ENCODE assay signal across 18 cellular contexts in genomic region chr6:64732888-64733287, GRCh38.
DNase-seq lines count a peak whose midpoint lies in the region; TF ChIP-seq lines count a peak whose summit lies in the region.
"Had no signal": no experiment of that assay in that cellular context is flagged by ENCODE, and none has a peak within 500 bp of the region (broad histone marks: within the 10 kb centered on the region; RNA-seq: fewer than 3 reads in every experiment).

No MANE protein-coding gene starts in this region.

- no peaks in the 10 kb centered on the region for H3K9me3 ChIP-seq in thyroid gland
- H3K9me3 ChIP-seq: esophagus squamous epithelium had no signal

- H3K27me3 Mint-ChIP-seq in activated naive CD8-positive, alpha-beta T cell treated with anti-CD3 and anti-CD28 coated beads for 36 hours = no peaks in the 10 kb centered on the region
- H3K27me3 Mint-ChIP-seq: CD8-positive, alpha-beta memory T cell had no signal

- no peaks in the 10 kb centered on the region for H3K27me3 ChIP-seq in thyroid gland
- H3K27me3 ChIP-seq: esophagus squamous epithelium had no signal

- no peak overlapping the region for H3K27ac ChIP-seq in thyroid gland
- H3K27ac ChIP-seq: esophagus squamous epithelium, GM23248, SK-N-MC had no signal

- H3K4me1 ChIP-seq in thyroid gland = no peaks in the 10 kb centered on the region
- H3K4me1 ChIP-seq: esophagus squamous epithelium had no signal

- no peak for TF ChIP-seq POLR2A in thyroid gland (IDR thresholded peaks at IDR 0.05)

- DNase-seq in HK-2 (ENCODE audit: unreplicated experiment) (peak; percentile 8), NCI-H69 (lab: John Stamatoyannopoulos, UW) (peak; percentile 31), astrocyte of the hippocampus (ENCODE audit: low read depth, low spot score) (peak; percentile 11), kidney tubule cell (ENCODE audit: low spot score) (peak; percentile 2), thyroid gland (no peak), epidermal melanocyte (ENCODE audit: insufficient read length, low spot score) (no peak), NCI-H2171 treated with DMSO at 0.1 percent for 48 hours (lab: John Stamatoyannopoulos, UW) (no peak)
- no peak for DNase-seq in activated naive CD8-positive, alpha-beta T cell treated with anti-CD3 and anti-CD28 coated beads for 36 hours
- DNase-seq: CD8-positive, alpha-beta memory T cell; esophagus squamous epithelium; GF-D8; GM23248; Karpas-422; NCI-H187; NCI-H774; occipital lobe had no signal

- no peak overlapping the region for H3K4me3 Mint-ChIP-seq in activated naive CD8-positive, alpha-beta T cell treated with anti-CD3 and anti-CD28 coated beads for 36 hours
- H3K4me3 Mint-ChIP-seq: CD8-positive, alpha-beta memory T cell had no signal

- H3K9me3 Mint-ChIP-seq in activated naive CD8-positive, alpha-beta T cell treated with anti-CD3 and anti-CD28 coated beads for 36 hours = peaks cover 6% of the 10 kb centered on the region

- no peak overlapping the region for H3K27ac Mint-ChIP-seq in activated naive CD8-positive, alpha-beta T cell treated with anti-CD3 and anti-CD28 coated beads for 36 hours
- H3K27ac Mint-ChIP-seq: activated naive CD4-positive, alpha-beta T cell treated with anti-CD3 and anti-CD28 coated beads, Interleukin-2, amount 50 U/mL, for 72 hours; CD8-positive, alpha-beta memory T cell had no signal

- H3K36me3 ChIP-seq in thyroid gland = no peaks in the 10 kb centered on the region
- H3K36me3 ChIP-seq: esophagus squamous epithelium had no signal

- no peaks in the 10 kb centered on the region for H3K4me1 Mint-ChIP-seq in activated naive CD8-positive, alpha-beta T cell treated with anti-CD3 and anti-CD28 coated beads for 36 hours
- H3K4me1 Mint-ChIP-seq: CD8-positive, alpha-beta memory T cell had no signal

- no peak overlapping the region for H3K4me3 ChIP-seq in thyroid gland (replicated peaks in 1 of 3)
- H3K4me3 ChIP-seq: esophagus squamous epithelium, GM23248, SK-N-MC had no signal

- TF ChIP-seq CTCF in thyroid gland (IDR thresholded peaks at IDR 0.05) = no peak

- no peaks in the 10 kb centered on the region for H3K36me3 Mint-ChIP-seq in activated naive CD8-positive, alpha-beta T cell treated with anti-CD3 and anti-CD28 coated beads for 36 hours
- H3K36me3 Mint-ChIP-seq: activated naive CD4-positive, alpha-beta T cell treated with anti-CD3 and anti-CD28 coated beads, Interleukin-2, amount 50 U/mL, for 72 hours; CD8-positive, alpha-beta memory T cell had no signal

- intact Hi-C loops in thyroid gland (cut with DNase I) = no loop called here

Comparison
In these comparisons a context has a peak if more than half of its experiments do, and no peak if none do; other contexts are left out.
1. DNase-seq: peak in HK-2 (single experiment), NCI-H69 (single experiment), astrocyte of the hippocampus (single experiment) and kidney tubule cell (single experiment); none in activated naive CD8-positive, alpha-beta T cell treated with anti-CD3 and anti-CD28 coated beads for 36 hours (single experiment), thyroid gland (0 of 2), epidermal melanocyte (single experiment) and NCI-H2171 treated with DMSO at 0.1 percent for 48 hours (single experiment).